In genomic region chr19:39969681-39970423, GRCh38 we compare ENCODE assay signal across 7 cellular contexts. TPM values are rescaled to one million over a fixed set of nuclear protein-coding genes. Genes with fewer than 3 reads are reported as not detected.
DNase-seq lines count a peak whose midpoint lies in the region; ATAC-seq lines count a peak whose summit lies in the region.

No MANE protein-coding gene starts in this region.

- H3K36me3 Mint-ChIP-seq in IgD-negative memory B cell: peaks cover 7% of the 10 kb centered on the region
- H3K36me3 Mint-ChIP-seq in activated T-helper 17 cell treated with anti-CD3 and anti-CD28 coated beads, Interleukin-2, amount 50 U/mL, for 72 hours (ENCODE audit: low read depth): peaks cover 60% of the 10 kb centered on the region

- H3K9me3 Mint-ChIP-seq in IgD-negative memory B cell: no peaks in the 10 kb centered on the region
- H3K9me3 Mint-ChIP-seq in activated T-helper 17 cell treated with anti-CD3 and anti-CD28 coated beads, Interleukin-2, amount 50 U/mL, for 72 hours: no peaks in the 10 kb centered on the region
- H3K9me3 Mint-ChIP-seq in stimulated activated naive CD8-positive, alpha-beta T cell treated with anti-CD3 and anti-CD28 coated beads, Interleukin-15, amount 100 ng/mL, for 72 hours: no peaks in the 10 kb centered on the region

- no peaks in the 10 kb centered on the region for H3K27me3 Mint-ChIP-seq in IgD-negative memory B cell
- H3K27me3 Mint-ChIP-seq in activated T-helper 17 cell treated with anti-CD3 and anti-CD28 coated beads, Interleukin-2, amount 50 U/mL, for 72 hours: no peaks in the 10 kb centered on the region
- H3K27me3 Mint-ChIP-seq in stimulated activated naive CD8-positive, alpha-beta T cell treated with anti-CD3 and anti-CD28 coated beads, Interleukin-15, amount 100 ng/mL, for 72 hours: no peaks in the 10 kb centered on the region

- H3K4me1 Mint-ChIP-seq in IgD-negative memory B cell: peaks cover 19 to 29% (median 21%) of the 10 kb centered on the region in 3 donors
- H3K4me1 Mint-ChIP-seq in activated T-helper 17 cell treated with anti-CD3 and anti-CD28 coated beads, Interleukin-2, amount 50 U/mL, for 72 hours: peaks cover 27% of the 10 kb centered on the region
- peaks cover 71% of the 10 kb centered on the region for H3K4me1 Mint-ChIP-seq in stimulated activated naive CD8-positive, alpha-beta T cell treated with anti-CD3 and anti-CD28 coated beads, Interleukin-15, amount 100 ng/mL, for 72 hours

- DNase-seq in stimulated activated naive CD8-positive, alpha-beta T cell treated with anti-CD3 and anti-CD28 coated beads, Interleukin-15, amount 100 ng/mL, for 72 hours: peak in 1 of 2 donors; percentile 21
- DNase-seq in NCI-H524 treated with DMSO at 0.1 percent for 48 hours (lab: John Stamatoyannopoulos, UW): no peak
- no peak for DNase-seq in NCI-H2196 (lab: John Stamatoyannopoulos, UW; ENCODE audit: unreplicated experiment)
- DNase-seq in GDM1 (lab: John Stamatoyannopoulos, UW): no peak

- no peaks in the 10 kb centered on the region for H3K9me3 ChIP-seq in iPS-18c (ENCODE audit: control insufficient read depth, insufficient read depth, low read length)

- peak overlapping the region; percentile 70 to 98 (median 97) for H3K27ac Mint-ChIP-seq in IgD-negative memory B cell
- peak overlapping the region; percentile 99 for H3K27ac Mint-ChIP-seq in activated T-helper 17 cell treated with anti-CD3 and anti-CD28 coated beads, Interleukin-2, amount 50 U/mL, for 72 hours
- H3K27ac Mint-ChIP-seq in stimulated activated naive CD8-positive, alpha-beta T cell treated with anti-CD3 and anti-CD28 coated beads, Interleukin-15, amount 100 ng/mL, for 72 hours: peak overlapping the region; percentile 98

- peak overlapping the region; percentile 61 for H3K4me3 ChIP-seq in iPS-18c (ENCODE audit: insufficient read depth, low read depth, low read length)

- ATAC-seq in activated T-helper 17 cell treated with anti-CD3 and anti-CD28 coated beads, Interleukin-2, amount 50 U/mL, for 72 hours (replicated peaks): no peak
- no peak for ATAC-seq in stimulated activated naive CD8-positive, alpha-beta T cell treated with anti-CD3 and anti-CD28 coated beads, Interleukin-15, amount 100 ng/mL, for 72 hours

- H3K4me3 Mint-ChIP-seq in IgD-negative memory B cell: peak overlapping the region; percentile 88 to 98 (median 96)
- H3K4me3 Mint-ChIP-seq in activated T-helper 17 cell treated with anti-CD3 and anti-CD28 coated beads, Interleukin-2, amount 50 U/mL, for 72 hours: peak overlapping the region; percentile 97
- peak overlapping the region; percentile 95 to 97 for H3K4me3 Mint-ChIP-seq in stimulated activated naive CD8-positive, alpha-beta T cell treated with anti-CD3 and anti-CD28 coated beads, Interleukin-15, amount 100 ng/mL, for 72 hours

RNA-seq across cellular contexts. Expression of gene PSMC4, which starts 1.1 kb away (rescaled TPM):
- 98.9 TPM for polyA plus RNA-seq in IgD-negative memory B cell
- total RNA-seq in activated T-helper 17 cell treated with anti-CD3 and anti-CD28 coated beads, Interleukin-2, amount 50 U/mL, for 72 hours: 100 to 1,000 TPM in 1 of 2 donors, 10 to 100 TPM in 1; 66.4 to 121 TPM

RNA-seq across cellular contexts. Expression of gene ZNF546, which starts 27.0 kb away (rescaled TPM):
- polyA plus RNA-seq in IgD-negative memory B cell: 3.6 TPM
- total RNA-seq in activated T-helper 17 cell treated with anti-CD3 and anti-CD28 coated beads, Interleukin-2, amount 50 U/mL, for 72 hours: 10 to 100 TPM in 1 of 2 donors, 1 to 10 TPM in 1; 5.8 to 10.2 TPM

RNA-seq across cellular contexts. Expression of gene FCGBP, which starts 35.4 kb away (rescaled TPM):
- 0.25 TPM for polyA plus RNA-seq in IgD-negative memory B cell
- total RNA-seq in activated T-helper 17 cell treated with anti-CD3 and anti-CD28 coated beads, Interleukin-2, amount 50 U/mL, for 72 hours: 10 to 100 TPM in 1 of 2 donors, 1 to 10 TPM in 1; 2.1 to 11.3 TPM
